In the genomic region with DNA sequence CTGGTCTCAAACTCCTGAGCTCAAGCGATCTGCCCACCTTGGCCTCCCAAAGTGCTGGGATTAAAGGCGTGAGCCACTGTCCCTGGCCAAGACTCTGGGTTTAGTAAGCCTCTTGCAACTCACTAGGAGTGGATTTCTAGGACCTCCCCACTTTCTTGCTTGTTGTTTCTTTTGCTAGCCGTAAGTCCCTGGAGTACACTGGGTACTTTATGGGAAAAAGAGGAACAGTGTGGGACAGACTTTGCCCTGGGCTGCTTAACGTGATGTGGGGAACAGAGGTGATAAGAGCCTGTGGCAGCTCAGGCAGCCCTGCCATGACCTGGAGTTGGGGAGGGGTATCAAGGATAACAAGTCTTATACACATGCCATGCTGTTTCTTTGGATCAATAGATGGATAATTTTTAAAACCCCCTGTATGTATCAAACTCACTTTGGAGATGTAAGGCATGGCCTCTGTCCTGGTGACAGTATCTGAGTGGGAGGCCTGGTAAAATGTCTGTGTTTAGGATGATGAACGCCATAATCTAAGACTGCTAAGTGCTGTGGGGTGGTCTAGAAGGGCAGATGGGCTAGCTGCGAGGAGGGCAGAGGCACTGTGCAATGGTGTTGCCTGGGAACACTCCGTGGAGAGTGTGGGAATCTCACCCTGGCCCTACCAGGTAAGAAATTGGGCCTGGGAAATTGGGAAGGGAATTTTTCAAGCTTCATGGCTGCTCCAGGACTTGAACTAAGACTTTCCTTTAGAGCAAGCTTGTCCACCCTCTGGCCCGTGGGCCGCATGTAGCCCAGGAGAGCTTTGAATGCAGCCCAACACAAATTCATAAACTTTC, we compare ENCODE assay signal across 8 cellular contexts. TPM values are rescaled to one million over a fixed set of nuclear protein-coding genes. Genes with fewer than 3 reads are reported as not detected.
DNase-seq lines count a peak whose midpoint lies in the region; ATAC-seq and TF ChIP-seq lines count a peak whose summit lies in the region.

No MANE protein-coding gene starts in this region.

- peak overlapping the region; percentile 62 for H3K9ac ChIP-seq in IMR-90 (ENCODE audit: low read depth, low read length)

- peak overlapping the region; percentile 27; the same call in 1 of the 2 replicates for H3K4me2 ChIP-seq in IMR-90 (ENCODE audit: low read depth, low read length)

- peak overlapping the region; percentile 97 for H2BK15ac ChIP-seq in IMR-90 (ENCODE audit: low read depth, low read length)

- H3K23ac ChIP-seq in IMR-90 (ENCODE audit: low read depth, low read length) = peak overlapping the region; percentile 97

- peaks cover 58% of the 10 kb centered on the region for H3K9me1 ChIP-seq in IMR-90 (ENCODE audit: insufficient read depth, low read length)

- H3K79me1 ChIP-seq in IMR-90 (ENCODE audit: low read depth in 1 of 2, low read length in 2 of 2) = peaks cover 6 to 85% of the 10 kb centered on the region in 2 experiments

- H4K20me1 ChIP-seq in IMR-90 (ENCODE audit: insufficient read depth, low read length) = peaks cover 22% of the 10 kb centered on the region; the same call in 1 of the 2 replicates

- ATAC-seq in IMR-90 (ENCODE audit: low read depth) (no peak), left colon (peak; percentile 54), sciatic nerve (no peak), GM19452 (IDR thresholded peaks at IDR 0.05; ENCODE audit: unreplicated experiment) (no peak), GM21723 (IDR thresholded peaks at IDR 0.05; ENCODE audit: unreplicated experiment) (no peak)
- ATAC-seq in stimulated activated memory B cell treated with anti-CD40 and anti-IgM and Interleukin-4, amounts not matched to agents 10 μg/mL and 1 μg/mL and 100 μg/mL, for 72 hours = no peak

- H3K4me1 ChIP-seq in IMR-90 (ENCODE audit: control insufficient read depth, insufficient read depth, low read length) = peaks cover 62% of the 10 kb centered on the region

- peak overlapping the region; percentile 93 for H2BK20ac ChIP-seq in IMR-90 (ENCODE audit: low read depth, low read length)

- peak overlapping the region; percentile 43 for H3K4me3 Mint-ChIP-seq in activated T-helper 2 cell treated with anti-CD3 and anti-CD28 coated beads, Interferon-gamma antibody, Interleukin-2, Interleukin-4, amounts not matched to agents 10 μg/mL and 5 μg/mL and 100 μg/mL, durations not matched to agents 14 hours and 24 hours and 36 hours (ENCODE audit: low read depth)
- peak overlapping the region; percentile 34 for H3K4me3 Mint-ChIP-seq in stimulated activated memory B cell treated with anti-CD40 and anti-IgM and Interleukin-4, amounts not matched to agents 10 μg/mL and 1 μg/mL and 100 μg/mL, for 72 hours

- H3K18ac ChIP-seq in IMR-90 (ENCODE audit: low read depth, low read length) = peak overlapping the region; percentile 97

- H3K56ac ChIP-seq in IMR-90 (ENCODE audit: extremely low read depth, insufficient read depth, low read length) = peak overlapping the region; percentile 69

- H3K27me3 ChIP-seq in IMR-90 (ENCODE audit: control insufficient read depth, insufficient read depth, low read length) = no peaks in the 10 kb centered on the region

- H4K5ac ChIP-seq in IMR-90 (ENCODE audit: low read depth, low read length) = peak overlapping the region; percentile 93

- H3K27ac Mint-ChIP-seq in activated T-helper 2 cell treated with anti-CD3 and anti-CD28 coated beads, Interferon-gamma antibody, Interleukin-2, Interleukin-4, amounts not matched to agents 10 μg/mL and 5 μg/mL and 100 μg/mL, durations not matched to agents 14 hours and 24 hours and 36 hours = peak overlapping the region; percentile 94
- H3K27ac Mint-ChIP-seq in stimulated activated memory B cell treated with anti-CD40 and anti-IgM and Interleukin-4, amounts not matched to agents 10 μg/mL and 1 μg/mL and 100 μg/mL, for 72 hours = peak overlapping the region; percentile 97

- H3K9me3 Mint-ChIP-seq in activated T-helper 2 cell treated with anti-CD3 and anti-CD28 coated beads, Interferon-gamma antibody, Interleukin-2, Interleukin-4, amounts not matched to agents 10 μg/mL and 5 μg/mL and 100 μg/mL, durations not matched to agents 14 hours and 24 hours and 36 hours = no peaks in the 10 kb centered on the region
- H3K9me3 Mint-ChIP-seq in stimulated activated memory B cell treated with anti-CD40 and anti-IgM and Interleukin-4, amounts not matched to agents 10 μg/mL and 1 μg/mL and 100 μg/mL, for 72 hours = no peaks in the 10 kb centered on the region

- H3K9me3 ChIP-seq in IMR-90 (ENCODE audit: control insufficient read depth, insufficient read depth, low read length) = no peaks in the 10 kb centered on the region

- H3K36me3 ChIP-seq in IMR-90 (ENCODE audit: control insufficient read depth, insufficient read depth, low read length) = peaks cover 43% of the 10 kb centered on the region

- no peak for TF ChIP-seq RAD21 in IMR-90 (IDR thresholded peaks at IDR 0.05; ENCODE audit: low read length)

- H2AK5ac ChIP-seq in IMR-90 (ENCODE audit: low read depth, low read length) = peak overlapping the region; percentile 99

- H3K27me3 Mint-ChIP-seq in activated T-helper 2 cell treated with anti-CD3 and anti-CD28 coated beads, Interferon-gamma antibody, Interleukin-2, Interleukin-4, amounts not matched to agents 10 μg/mL and 5 μg/mL and 100 μg/mL, durations not matched to agents 14 hours and 24 hours and 36 hours (ENCODE audit: low read depth) = no peaks in the 10 kb centered on the region
- no peaks in the 10 kb centered on the region for H3K27me3 Mint-ChIP-seq in stimulated activated memory B cell treated with anti-CD40 and anti-IgM and Interleukin-4, amounts not matched to agents 10 μg/mL and 1 μg/mL and 100 μg/mL, for 72 hours

- intact Hi-C loops in IMR-90 (cut with micrococcal nuclease) (no loop called here), left colon (cut with DNase I, micrococcal nuclease) (no loop called here), sciatic nerve (cut with DNase I) (no loop called here)
- intact Hi-C loops in activated T-helper 2 cell treated with anti-CD3 and anti-CD28 coated beads, Interferon-gamma antibody, Interleukin-2, Interleukin-4, amounts not matched to agents 10 μg/mL and 5 μg/mL and 100 μg/mL, durations not matched to agents 14 hours and 24 hours and 36 hours (cut with micrococcal nuclease) = no loop called here

- H2BK5ac ChIP-seq in IMR-90 (ENCODE audit: low read depth, low read length, poor library complexity, severe bottlenecking) = peak overlapping the region; percentile 97

- WGBS in IMR-90 (ENCODE audit: extremely low coverage in 2 of 2, insufficient read length in 1 of 2), 2 experiments = 43% methylated on average over 2 of the region's 9 CpGs; no CpG with 5 or more reads in 1 of the 2 experiments

- dilution Hi-C loops in IMR-90 (cut with HindIII; ENCODE audit: low sequenced_read_pairs, unreplicated experiment) = no loop called here

- CTCF ChIA-PET in IMR-90 (lab: Yijun Ruan, JAX) = no interaction called here

- peak overlapping the region; percentile 95 to 97 for H4K8ac ChIP-seq in IMR-90 (ENCODE audit: low read depth in 2 of 2, low read length in 2 of 2)

- no peak overlapping the region for H3K4me3 ChIP-seq in IMR-90 (ENCODE audit: insufficient read depth, low read depth, low read length)

- H4K91ac ChIP-seq in IMR-90 (ENCODE audit: insufficient read depth, low read depth, low read length) = peak overlapping the region; percentile 95

- DNase-seq in IMR-90 (no peak), left colon (no peak), sciatic nerve (ENCODE audit: low spot score) (no peak), RPMI8226 (no peak)
- DNase-seq in activated T-helper 2 cell treated with anti-CD3 and anti-CD28 coated beads, Interferon-gamma antibody, Interleukin-2, Interleukin-4, amounts not matched to agents 10 μg/mL and 5 μg/mL and 100 μg/mL, durations not matched to agents 14 hours and 24 hours and 36 hours (ENCODE audit: low spot score) = no peak

- H3K14ac ChIP-seq in IMR-90 (replicated peaks; ENCODE audit: low read depth, low read length) = peak overlapping the region; percentile 97

- H3K4ac ChIP-seq in IMR-90 (ENCODE audit: low read depth, low read length) = peak overlapping the region; percentile 98

- peak overlapping the region; percentile 99 for H3K27ac ChIP-seq in IMR-90 (ENCODE audit: insufficient read depth, low read length)

- TF ChIP-seq CTCF in IMR-90 (conservative IDR thresholded peaks at IDR 0.05; ENCODE audit: low read depth, low read length) = no peak

- POLR2A ChIA-PET in IMR-90 (lab: Charles Lee; ENCODE audit: unreplicated experiment) = interaction anchor here (0.5 kb wide), 1 partner anchor 31 kb away, joined by 3 read pairs; no protein-coding TSS in a partner anchor

- H3K4me1 Mint-ChIP-seq in activated T-helper 2 cell treated with anti-CD3 and anti-CD28 coated beads, Interferon-gamma antibody, Interleukin-2, Interleukin-4, amounts not matched to agents 10 μg/mL and 5 μg/mL and 100 μg/mL, durations not matched to agents 14 hours and 24 hours and 36 hours (ENCODE audit: low read depth) = peaks cover 78% of the 10 kb centered on the region
- H3K4me1 Mint-ChIP-seq in stimulated activated memory B cell treated with anti-CD40 and anti-IgM and Interleukin-4, amounts not matched to agents 10 μg/mL and 1 μg/mL and 100 μg/mL, for 72 hours = peaks cover 88% of the 10 kb centered on the region

- 0 out of 2 replicates have a peak, but pooled peaks have one; percentile 7 for TF ChIP-seq POLR2A in IMR-90 (IDR thresholded peaks at IDR 0.05; ENCODE audit: low read depth, low read length)

- peaks cover 21% of the 10 kb centered on the region for H3K36me3 Mint-ChIP-seq in activated T-helper 2 cell treated with anti-CD3 and anti-CD28 coated beads, Interferon-gamma antibody, Interleukin-2, Interleukin-4, amounts not matched to agents 10 μg/mL and 5 μg/mL and 100 μg/mL, durations not matched to agents 14 hours and 24 hours and 36 hours (ENCODE audit: low read depth)
- peaks cover 9% of the 10 kb centered on the region for H3K36me3 Mint-ChIP-seq in stimulated activated memory B cell treated with anti-CD40 and anti-IgM and Interleukin-4, amounts not matched to agents 10 μg/mL and 1 μg/mL and 100 μg/mL, for 72 hours

- no peak overlapping the region for H2AFZ ChIP-seq in IMR-90 (replicated peaks; ENCODE audit: low read length, poor library complexity)

- no TSS peak for BruUV-seq in IMR-90 (replicated peaks; lab: Mats Ljungman, UMichigan)

- H2BK120ac ChIP-seq in IMR-90 (ENCODE audit: low read depth, low read length) = peak overlapping the region; percentile 97

- peak overlapping the region; percentile 82 for H2AK9ac ChIP-seq in IMR-90 (replicated peaks; ENCODE audit: low read depth, low read length, poor library complexity)

- in situ Hi-C loops in IMR-90 (cut with MboI; ENCODE audit: low sequenced_read_pairs) = no loop called here

RNA-seq across cellular contexts. Expression of a gene that starts 54.8 kb away (rescaled TPM):
- total RNA-seq in IMR-90 (2012; rRNA removed) (71.0 and 71.1 TPM in 2 replicates), left colon (10 to 100 TPM; 33.3 to 60.7 TPM), sciatic nerve (58.8 TPM)
- 177 and 194 TPM in 2 replicates for polyA plus RNA-seq in IMR-90 (2012; rRNA removed)
- polyA plus RNA-seq in IMR-90 (2012; cell fraction: cytosol; rRNA removed) = 153 and 181 TPM in 2 replicates
- 378 and 409 TPM in 2 replicates for polyA plus RNA-seq in IMR-90 (2012; cell fraction: nucleus; rRNA removed; ENCODE audit: low replicate concordance)
- total RNA-seq in activated T-helper 2 cell treated with anti-CD3 and anti-CD28 coated beads, Interferon-gamma antibody, Interleukin-2, Interleukin-4, amounts not matched to agents 10 μg/mL and 5 μg/mL and 100 μg/mL, durations not matched to agents 14 hours and 24 hours and 36 hours = 25.2 and 28.1 TPM in 2 replicates
